In genomic region chr6:25296980-25297379, GRCh38 we compare ENCODE assay signal across 16 cellular contexts. TPM values are rescaled to one million over a fixed set of nuclear protein-coding genes. Genes with fewer than 3 reads are reported as not detected.
DNase-seq lines count a peak whose midpoint lies in the region; ATAC-seq and TF ChIP-seq lines count a peak whose summit lies in the region.
"Had no signal": no experiment of that assay in that cellular context is flagged by ENCODE, and none has a peak within 500 bp of the region (broad histone marks: within the 10 kb centered on the region; RNA-seq: fewer than 3 reads in every experiment).

No MANE protein-coding gene starts in this region.

- no peak overlapping the region for H2BK15ac ChIP-seq in mesenchymal stem cell (ENCODE audit: low read depth, poor library complexity, severe bottlenecking)

- H4K8ac ChIP-seq in mesenchymal stem cell (ENCODE audit: low read length), result no peak overlapping the region

- H2BK120ac ChIP-seq in mesenchymal stem cell (ENCODE audit: low read depth, low read length), result no peak overlapping the region

- H2BK12ac ChIP-seq in mesenchymal stem cell (ENCODE audit: low read length in 2 of 2), result no peak overlapping the region

- H3K4ac ChIP-seq in mesenchymal stem cell (ENCODE audit: low read depth in 1 of 2, low read length in 2 of 2), result no peak overlapping the region

- H3K14ac ChIP-seq in mesenchymal stem cell (ENCODE audit: low read length in 2 of 2), result no peak overlapping the region

- H3K4me1 ChIP-seq in Peyer's patch, result peaks cover 0 to 35% (median 13%) of the 10 kb centered on the region in 4 donors
- H3K4me1 ChIP-seq in mesenchymal stem cell (ENCODE audit: control insufficient read depth, insufficient read depth, low read depth, low read length), result no peaks in the 10 kb centered on the region
- H3K4me1 ChIP-seq in upper lobe of left lung, result peaks cover 6 to 43% (median 18%) of the 10 kb centered on the region in 4 donors

- H2BK5ac ChIP-seq in mesenchymal stem cell (ENCODE audit: low read depth, low read length, poor library complexity, severe bottlenecking), result no peak overlapping the region

- no peak for TF ChIP-seq POLR2A in Peyer's patch (IDR thresholded peaks at IDR 0.05)
- TF ChIP-seq POLR2A in upper lobe of left lung (IDR thresholded peaks at IDR 0.05), result no peak

- TF ChIP-seq EP300 in upper lobe of left lung (IDR thresholded peaks at IDR 0.05), result peak in 2 of 4 donors; percentile 26 to 51

- no peak overlapping the region for H4K91ac ChIP-seq in mesenchymal stem cell (ENCODE audit: low read length)

- H3K4me2 ChIP-seq in mesenchymal stem cell (ENCODE audit: low read length, poor library complexity, severe bottlenecking), result no peak overlapping the region
- H3K4me2 ChIP-seq: KMS-11 had no signal

- H3K27me3 ChIP-seq in Peyer's patch (no peaks in the 10 kb centered on the region), mesenchymal stem cell (ENCODE audit: control insufficient read depth in 1 of 2, insufficient read depth in 1 of 2, low read length in 2 of 2) (no peaks in the 10 kb centered on the region), upper lobe of left lung (no peaks in the 10 kb centered on the region)
- H3K27me3 ChIP-seq: pancreas, spleen had no signal

- ATAC-seq in upper lobe of left lung (ENCODE audit: low FRiP score in 2 of 2) (peak; percentile 34 to 87), GM19351 (IDR thresholded peaks at IDR 0.05; ENCODE audit: unreplicated experiment) (no peak)
- ATAC-seq: stimulated activated naive B cell treated with anti-CD40 and anti-IgM and Interleukin-4, amounts not matched to agents 10 μg/mL and 1 μg/mL and 100 μg/mL, for 72 hours had no signal

- no peak overlapping the region for H2AK5ac ChIP-seq in mesenchymal stem cell (ENCODE audit: low read length, severe bottlenecking)

- H3K79me1 ChIP-seq in mesenchymal stem cell (replicated peaks; ENCODE audit: low read length, poor library complexity, severe bottlenecking), result peaks cover 44% of the 10 kb centered on the region

- H3K18ac ChIP-seq in mesenchymal stem cell (ENCODE audit: low read depth in 1 of 2, low read length in 2 of 2), result no peak overlapping the region

- WGBS in mesenchymal stem cell, result 92% methylated on average over 2 of the region's 2 CpGs
- 70 to 72% methylated on average over 2 of the region's 2 CpGs for WGBS in upper lobe of left lung, 2 donors

- H3K9ac ChIP-seq in mesenchymal stem cell (ENCODE audit: low read length), result peak overlapping the region; percentile 12
- H3K9ac ChIP-seq: KMS-11 had no signal

- TF ChIP-seq CTCF in Peyer's patch (IDR thresholded peaks at IDR 0.05) (no peak), fibroblast of mammary gland (conservative IDR thresholded peaks at IDR 0.05; ENCODE audit: control insufficient read depth, insufficient read depth, low read depth, low read length) (no peak), upper lobe of left lung (IDR thresholded peaks at IDR 0.05) (no peak)

- no peaks in the 10 kb centered on the region for H3K9me3 ChIP-seq in Peyer's patch
- H3K9me3 ChIP-seq in mesenchymal stem cell (ENCODE audit: control insufficient read depth, low read length), result no peaks in the 10 kb centered on the region
- H3K9me3 ChIP-seq in upper lobe of left lung, result no peaks in the 10 kb centered on the region
- H3K9me3 ChIP-seq: pancreas, spleen had no signal

- no peak overlapping the region for H3K4me3 ChIP-seq in Peyer's patch
- H3K4me3 ChIP-seq in fibroblast of mammary gland (ENCODE audit: control insufficient read depth, low read depth, low read length), result no peak overlapping the region
- H3K4me3 ChIP-seq in mesenchymal stem cell (ENCODE audit: insufficient read depth in 1 of 2, low read depth in 1 of 2, low read length in 2 of 2), result peak overlapping the region in 1 of 2 experiments; percentile 31
- no peak overlapping the region for H3K4me3 ChIP-seq in upper lobe of left lung
- H3K4me3 ChIP-seq: pancreas, spleen had no signal

- H3K27ac ChIP-seq in Peyer's patch (peak overlapping the region in 3 of 4 donors; percentile 45 to 67 (median 55)), mesenchymal stem cell (ENCODE audit: low read length, poor library complexity, severe bottlenecking) (no peak overlapping the region), upper lobe of left lung (peak overlapping the region; percentile 54 to 71 (median 64))
- H3K27ac ChIP-seq: KMS-11, pancreas had no signal

- no peak overlapping the region for H3K23ac ChIP-seq in mesenchymal stem cell (ENCODE audit: low read length in 2 of 2)

- no peak overlapping the region for H2AFZ ChIP-seq in mesenchymal stem cell (ENCODE audit: low read depth, low read length)

- DNase-seq in Peyer's patch, result no peak
- DNase-seq in fibroblast of mammary gland (ENCODE audit: low read depth), result peak; percentile 68
- no peak for DNase-seq in mesenchymal stem cell
- DNase-seq in upper lobe of left lung, result no peak
- no peak for DNase-seq in SHP77 treated with DMSO at 0.1 percent for 48 hours (lab: John Stamatoyannopoulos, UW)
- no peak for DNase-seq in NCI-H524 treated with DMSO at 0.1 percent for 48 hours (lab: John Stamatoyannopoulos, UW)
- DNase-seq: activated T-cell treated with anti-CD3 and anti-CD28 coated beads, Interleukin-2, amount 50 U/mL, for 1 hour; cerebellar nuclear complex; DMS79; NCI-H1436; NCI-H345; pancreas; spleen; stimulated activated naive B cell treated with anti-CD40 and anti-IgM and Interleukin-4, amounts not matched to agents 10 μg/mL and 1 μg/mL and 100 μg/mL, for 72 hours had no signal

- no peaks in the 10 kb centered on the region for H3K36me3 ChIP-seq in Peyer's patch
- no peaks in the 10 kb centered on the region for H3K36me3 ChIP-seq in mesenchymal stem cell (ENCODE audit: control insufficient read depth in 1 of 2, insufficient read depth in 2 of 2, low read depth in 1 of 2, low read length in 2 of 2)
- H3K36me3 ChIP-seq in upper lobe of left lung, result no peaks in the 10 kb centered on the region
- H3K36me3 ChIP-seq: pancreas, spleen had no signal

RNA-seq across cellular contexts. Expression of gene CARMIL1, which starts 17.8 kb away (rescaled TPM):
- total RNA-seq in Peyer's patch, result 100 to 1,000 TPM in 1 of 4 donors, 10 to 100 TPM in 3; 75.1 to 107 (median 85.7) TPM
- 1.4 TPM for polyA plus RNA-seq in mesenchymal stem cell (2013, experiment 1 of 2)
- polyA plus RNA-seq in mesenchymal stem cell (2013, experiment 2 of 2), result 1.7 TPM
- total RNA-seq in upper lobe of left lung, result 10 to 100 TPM; 19.8 to 78.6 (median 44.9) TPM
